In genomic region chr15:84653584-84653909, GRCh38 we compare ENCODE assay signal across 8 cellular contexts. TPM values are rescaled to one million over a fixed set of nuclear protein-coding genes. Genes with fewer than 3 reads are reported as not detected.
DNase-seq lines count a peak whose midpoint lies in the region; ATAC-seq, FAIRE-seq and TF ChIP-seq lines count a peak whose summit lies in the region.

No MANE protein-coding gene starts in this region.

- peaks cover 17% of the 10 kb centered on the region for H3K4me1 ChIP-seq in cardiac muscle cell (ENCODE audit: low read depth)
- peaks cover 15% of the 10 kb centered on the region for H3K4me1 ChIP-seq in GM12878 (ENCODE audit: control insufficient read depth, insufficient read depth, low read length)
- H3K4me1 ChIP-seq in mesenchymal stem cell (ENCODE audit: control insufficient read depth, insufficient read depth, low read depth, low read length) = peaks cover 22% of the 10 kb centered on the region
- peaks cover 5 to 21% of the 10 kb centered on the region in 2 donors for H3K4me1 ChIP-seq in uterus

- FAIRE-seq in GM12878 (lab: Jason Lieb, UNC) = no peak

- H3K27ac ChIP-seq in cardiac muscle cell (peak overlapping the region; percentile 92), GM12878 (ENCODE audit: control insufficient read depth, insufficient read depth) (peak overlapping the region; percentile 64), mesenchymal stem cell (ENCODE audit: low read length, poor library complexity, severe bottlenecking) (peak overlapping the region; percentile 84), uterus (peak overlapping the region; percentile 89)

- RAD21 ChIA-PET in GM12878 (lab: Charles Lee; ENCODE audit: unreplicated experiment) = interaction anchor here (0.7 to 2.8 kb wide), 14 partner anchors 16 to 275 kb away, joined by 3 to 14 read pairs (median 3); no protein-coding TSS in a partner anchor

- H2AK5ac ChIP-seq in mesenchymal stem cell (ENCODE audit: low read length, severe bottlenecking) = peak overlapping the region; percentile 88

- no peak for TF ChIP-seq RAD21 in GM12878 (IDR thresholded peaks at IDR 0.05; ENCODE audit: insufficient read depth, low read depth, low read length)

- H4K20me1 ChIP-seq in GM12878 (ENCODE audit: control insufficient read depth, insufficient read depth) = no peaks in the 10 kb centered on the region; the same call in 1 of the 2 replicates

- no peak overlapping the region for H2BK15ac ChIP-seq in mesenchymal stem cell (ENCODE audit: low read depth, poor library complexity, severe bottlenecking)

- H3K4ac ChIP-seq in mesenchymal stem cell (ENCODE audit: low read depth in 1 of 2, low read length in 2 of 2) = peak overlapping the region; percentile 6 to 86

- no peak for TF ChIP-seq CTCF in cardiac muscle cell (IDR thresholded peaks at IDR 0.05; ENCODE audit: low read depth, low read length)
- no peak for TF ChIP-seq CTCF in GM12878 (IDR thresholded peaks at IDR 0.05 in 2 of 3, conservative IDR thresholded peaks at IDR 0.05 in 1 of 3; ENCODE audit: control insufficient read depth in 2 of 3, extremely low read depth in 1 of 3, insufficient read depth in 1 of 3, low read depth in 3 of 3, low read length in 3 of 3)
- no peak for TF ChIP-seq CTCF in uterus (IDR thresholded peaks at IDR 0.05)

- no peak overlapping the region for H3K23ac ChIP-seq in mesenchymal stem cell (ENCODE audit: low read length in 2 of 2)

- H3K9me3 ChIP-seq in cardiac muscle cell (ENCODE audit: low read depth) = no peaks in the 10 kb centered on the region
- no peaks in the 10 kb centered on the region for H3K9me3 ChIP-seq in GM12878 (replicated peaks; ENCODE audit: control insufficient read depth, insufficient read depth, low read length)
- H3K9me3 ChIP-seq in mesenchymal stem cell (ENCODE audit: control insufficient read depth, low read length) = no peaks in the 10 kb centered on the region
- no peaks in the 10 kb centered on the region for H3K9me3 ChIP-seq in uterus

- peaks cover 24% of the 10 kb centered on the region for H3K79me1 ChIP-seq in mesenchymal stem cell (replicated peaks; ENCODE audit: low read length, poor library complexity, severe bottlenecking)

- H4K91ac ChIP-seq in mesenchymal stem cell (ENCODE audit: low read length) = peak overlapping the region; percentile 86

- BruUV-seq in GM12878 (replicated peaks; lab: Mats Ljungman, UMichigan) = TSS peak; percentile 91

- peaks cover 8% of the 10 kb centered on the region for H3K79me2 ChIP-seq in GM12878 (ENCODE audit: control insufficient read depth, insufficient read depth, low read length)

- TF ChIP-seq EP300 in GM12878 (IDR thresholded peaks at IDR 0.05; ENCODE audit: borderline replicate concordance in 1 of 2, control insufficient read depth in 1 of 2, low read depth in 2 of 2, low read length in 2 of 2) = no peak

- in situ Hi-C loops in GM12878 (cut with MboI) = no loop called here

- no peak overlapping the region for H2BK12ac ChIP-seq in mesenchymal stem cell (ENCODE audit: low read length in 2 of 2)

- ATAC-seq in Right ventricle myocardium superior (ENCODE audit: poor library complexity) (no peak), GM12878 (no peak), GM21737 (IDR thresholded peaks at IDR 0.05; ENCODE audit: unreplicated experiment) (no peak)

- TF ChIP-seq POLR2A in GM12878 (IDR thresholded peaks at IDR 0.05; ENCODE audit: low read depth, low read length) (no peak), uterus (IDR thresholded peaks at IDR 0.05) (no peak)

- H3K4me3 ChIP-seq in cardiac muscle cell (peak overlapping the region; percentile 69), GM12878 (peak overlapping the region; percentile 84), mesenchymal stem cell (ENCODE audit: insufficient read depth in 1 of 2, low read depth in 1 of 2, low read length in 2 of 2) (peak overlapping the region; percentile 95 to 97), uterus (peak overlapping the region; percentile 85 to 89)

- SMC1A ChIA-PET in GM12878 (lab: Charles Lee; ENCODE audit: uncharacterized antibody, unreplicated experiment) = interaction anchor here (1.0 to 2.1 kb wide), 11 partner anchors 15 to 225 kb away, joined by 3 to 6 read pairs (median 3); partner anchors contain the start of gene ZSCAN2

- WGBS in GM12878 (ENCODE audit: insufficient coverage, insufficient replicate concordance, low lambda C conversion rate, missing lambda C conversion rate) = 2% methylated on average over 7 of the region's 7 CpGs
- WGBS in mesenchymal stem cell = 47% methylated on average over 7 of the region's 7 CpGs

- H4K8ac ChIP-seq in mesenchymal stem cell (ENCODE audit: low read length) = peak overlapping the region; percentile 97

- H2BK5ac ChIP-seq in mesenchymal stem cell (ENCODE audit: low read depth, low read length, poor library complexity, severe bottlenecking) = no peak overlapping the region

- H2AFZ ChIP-seq in GM12878 (ENCODE audit: control insufficient read depth, low read depth, low read length) = peak overlapping the region; percentile 93
- H2AFZ ChIP-seq in mesenchymal stem cell (ENCODE audit: low read depth, low read length) = peak overlapping the region; percentile 94

- POLR2A ChIA-PET in GM12878 (lab: Charles Lee) = interaction anchor here (0.5 to 1.2 kb wide), 6 partner anchors 23 to 1700 kb away, joined by 3 to 6 read pairs (median 4); partner anchors contain the start of gene SEC11A

- peak overlapping the region; percentile 95 to 99 for H3K18ac ChIP-seq in mesenchymal stem cell (ENCODE audit: low read depth in 1 of 2, low read length in 2 of 2)

- peak overlapping the region; percentile 83 for H3K9ac ChIP-seq in GM12878 (ENCODE audit: control insufficient read depth, insufficient read depth, low read length)
- peak overlapping the region; percentile 95 for H3K9ac ChIP-seq in mesenchymal stem cell (ENCODE audit: low read length)

- DNase-seq in cardiac muscle cell (ENCODE audit: low read depth in 1 of 2, low spot score in 1 of 2) (no peak), Right ventricle myocardium superior (no peak), GM12878 (ENCODE audit: low read depth, low spot score) (no peak), mesenchymal stem cell (no peak), uterus (no peak), NCI-H1105 (lab: John Stamatoyannopoulos, UW) (no peak), hypothalamus (lab: John Stamatoyannopoulos, UW) (no peak)

- no peak overlapping the region for H3K14ac ChIP-seq in mesenchymal stem cell (ENCODE audit: low read length in 2 of 2)

- peaks cover 16% of the 10 kb centered on the region for H3K36me3 ChIP-seq in cardiac muscle cell
- peaks cover 1 to 16% of the 10 kb centered on the region in 2 experiments for H3K36me3 ChIP-seq in GM12878 (ENCODE audit: control insufficient read depth in 2 of 2, insufficient read depth in 2 of 2, low read length in 1 of 2)
- peaks cover 29 to 34% of the 10 kb centered on the region in 2 experiments for H3K36me3 ChIP-seq in mesenchymal stem cell (ENCODE audit: control insufficient read depth in 1 of 2, insufficient read depth in 2 of 2, low read depth in 1 of 2, low read length in 2 of 2)
- H3K36me3 ChIP-seq in uterus = no peaks in the 10 kb centered on the region

- CTCF ChIA-PET in GM12878 (lab: Yijun Ruan, JAX) = interaction anchor here (0.7 to 3.4 kb wide), 20 partner anchors 10 to 289 kb away, joined by 3 to 23 read pairs (median 4); partner anchors contain the start of gene SEC11A

- H3K4me2 ChIP-seq in GM12878 (ENCODE audit: control insufficient read depth, insufficient read depth) = peak overlapping the region; percentile 95
- peak overlapping the region; percentile 90 for H3K4me2 ChIP-seq in mesenchymal stem cell (ENCODE audit: low read length, poor library complexity, severe bottlenecking)

- intact Hi-C loops in Right ventricle myocardium superior (cut with DNase I) = no loop called here
- intact Hi-C loops in GM12878 (cut with micrococcal nuclease; ENCODE audit: unreplicated experiment) = loop anchor here (5.0 kb wide), 1 partner anchor 51 kb away; the partner anchor contains the start of gene ZSCAN2
- intact Hi-C loops in uterus (cut with DNase I; ENCODE audit: low total_unique reads) = loop anchor here (10.0 kb wide), 2 partner anchors 49 to 271 kb away; partner anchors contain the start of gene ZSCAN2

- H3K27me3 ChIP-seq in cardiac muscle cell = no peaks in the 10 kb centered on the region
- H3K27me3 ChIP-seq in GM12878 (replicated peaks in 1 of 2; ENCODE audit: control insufficient read depth in 2 of 2, insufficient read depth in 2 of 2, low read length in 1 of 2) = no peaks in the 10 kb centered on the region
- no peaks in the 10 kb centered on the region for H3K27me3 ChIP-seq in mesenchymal stem cell (ENCODE audit: control insufficient read depth in 1 of 2, insufficient read depth in 1 of 2, low read length in 2 of 2)
- H3K27me3 ChIP-seq in uterus = no peaks in the 10 kb centered on the region

- no peak overlapping the region for H2BK120ac ChIP-seq in mesenchymal stem cell (ENCODE audit: low read depth, low read length)

RNA-seq across cellular contexts. Expression of gene WDR73, which starts 0.5 kb away (rescaled TPM):
- 25.0 and 31.8 TPM in 2 replicates for total RNA-seq in cardiac muscle cell
- 39.6 and 50.4 TPM in 2 replicates for polyA plus RNA-seq in cardiac muscle cell
- 13.7 TPM for total RNA-seq in Right ventricle myocardium superior
- 44.1 and 50.6 TPM in 2 replicates for total RNA-seq in GM12878 (2013; cell fraction: nucleolus; rRNA removed)
- total RNA-seq in GM12878 (2014; rRNA removed) = 15.4 and 16.4 TPM in 2 replicates
- 11.5 and 14.9 TPM in 2 replicates for total RNA-seq in GM12878 (2014; rRNA removed; fragmentation: Illumina TruSeq; extraction: Trizol)
- 13.6 and 21.6 TPM in 2 replicates for total RNA-seq in GM12878 (2021)
- 9.2 TPM for polyA plus RNA-seq in GM12878 (2011; ENCODE audit: low read depth)
- polyA plus RNA-seq in GM12878 (2011; rRNA removed) = 9.6 and 12.0 TPM in 2 replicates
- 13.3 and 16.0 TPM in 2 replicates for polyA plus RNA-seq in GM12878 (2011; cell fraction: cytosol; rRNA removed)
- polyA plus RNA-seq in GM12878 (2011; cell fraction: nucleus; rRNA removed) = 32.3 and 32.5 TPM in 2 replicates
- 12.0 and 12.3 TPM in 2 replicates for polyA plus RNA-seq in GM12878 (2012)
- 17.3 and 17.5 TPM in 2 replicates for polyA plus RNA-seq in GM12878 (2014; fragmentation: Illumina TruSeq; extraction: Trizol)
- 1 to 10 TPM; 4.4 to 7.0 TPM for polyA plus RNA-seq in GM12878 (2014; fragmentation: Nextera tagmentation; extraction: Ambion mirVana)
- 19.9 and 20.3 TPM in 2 replicates for polyA plus RNA-seq in GM12878 (2014; rRNA removed)
- 10 to 100 TPM; 25.4 to 25.6 TPM for polyA plus RNA-seq in GM12878 (2016; fragmentation: Nextera tagmentation; extraction: Ambion mirVana)
- polyA minus RNA-seq in GM12878 (2011; rRNA and poly(A)+ RNA removed) = 14.2 and 14.5 TPM in 2 replicates
- polyA minus RNA-seq in GM12878 (2011; cell fraction: cytosol; rRNA and poly(A)+ RNA removed) = 4.0 and 5.3 TPM in 2 replicates
- 8.2 and 9.9 TPM in 2 replicates for polyA minus RNA-seq in GM12878 (2011; cell fraction: nucleus; rRNA and poly(A)+ RNA removed)
- polyA plus RNA-seq in mesenchymal stem cell (2013, experiment 1 of 2) = 13.9 TPM
- polyA plus RNA-seq in mesenchymal stem cell (2013, experiment 2 of 2) = 13.7 TPM
- 10 to 100 TPM; 14.4 to 54.3 (median 39.3) TPM for total RNA-seq in uterus

RNA-seq across cellular contexts. Expression of gene NMB, which starts 4.5 kb away (rescaled TPM):
- total RNA-seq in cardiac muscle cell = 4.1 and 6.4 TPM in 2 replicates
- polyA plus RNA-seq in cardiac muscle cell = 5.9 and 9.0 TPM in 2 replicates
- total RNA-seq in Right ventricle myocardium superior = 1.9 TPM
- 0.73 TPM in 1 of 2 replicates, not detected in the other for total RNA-seq in GM12878 (2013; cell fraction: nucleolus; rRNA removed)
- 2.5 and 4.1 TPM in 2 replicates for total RNA-seq in GM12878 (2014; rRNA removed)
- 0.67 and 1.8 TPM in 2 replicates for total RNA-seq in GM12878 (2014; rRNA removed; fragmentation: Illumina TruSeq; extraction: Trizol)
- 1.3 and 2.8 TPM in 2 replicates for total RNA-seq in GM12878 (2021)
- not detected for polyA plus RNA-seq in GM12878 (2011; ENCODE audit: low read depth)
- 0.62 and 0.76 TPM in 2 replicates for polyA plus RNA-seq in GM12878 (2011; rRNA removed)
- 0.79 and 1.3 TPM in 2 replicates for polyA plus RNA-seq in GM12878 (2011; cell fraction: cytosol; rRNA removed)
- 0.85 and 0.97 TPM in 2 replicates for polyA plus RNA-seq in GM12878 (2011; cell fraction: nucleus; rRNA removed)
- 1.0 and 1.7 TPM in 2 replicates for polyA plus RNA-seq in GM12878 (2012)
- polyA plus RNA-seq in GM12878 (2014; fragmentation: Illumina TruSeq; extraction: Trizol) = 0.76 and 0.81 TPM in 2 replicates
- under 1 TPM; 0.32 to 0.91 TPM for polyA plus RNA-seq in GM12878 (2014; fragmentation: Nextera tagmentation; extraction: Ambion mirVana)
- 2.9 and 3.6 TPM in 2 replicates for polyA plus RNA-seq in GM12878 (2014; rRNA removed)
- 1 to 10 TPM; 2.2 to 2.7 TPM for polyA plus RNA-seq in GM12878 (2016; fragmentation: Nextera tagmentation; extraction: Ambion mirVana)
- 0.26 TPM in 1 of 2 replicates, not detected in the other for polyA minus RNA-seq in GM12878 (2011; rRNA and poly(A)+ RNA removed)
- not detected in 2 replicates for polyA minus RNA-seq in GM12878 (2011; cell fraction: cytosol; rRNA and poly(A)+ RNA removed)
- polyA minus RNA-seq in GM12878 (2011; cell fraction: nucleus; rRNA and poly(A)+ RNA removed) = 0.24 TPM in 1 of 2 replicates, not detected in the other
- 4.5 TPM for polyA plus RNA-seq in mesenchymal stem cell (2013, experiment 1 of 2)
- 4.7 TPM for polyA plus RNA-seq in mesenchymal stem cell (2013, experiment 2 of 2)
- 10 to 100 TPM in 1 of 4 donors, 1 to 10 TPM in 3; 3.1 to 10.5 (median 7.4) TPM for total RNA-seq in uterus

RNA-seq across cellular contexts. Expression of gene ZSCAN2, which starts 52.7 kb away (rescaled TPM):
- 24.4 and 38.3 TPM in 2 replicates for total RNA-seq in cardiac muscle cell
- 24.8 and 28.1 TPM in 2 replicates for polyA plus RNA-seq in cardiac muscle cell
- total RNA-seq in Right ventricle myocardium superior = 6.2 TPM
- total RNA-seq in GM12878 (2013; cell fraction: nucleolus; rRNA removed) = 19.5 and 20.1 TPM in 2 replicates
- total RNA-seq in GM12878 (2014; rRNA removed) = 10.6 and 13.2 TPM in 2 replicates
- total RNA-seq in GM12878 (2014; rRNA removed; fragmentation: Illumina TruSeq; extraction: Trizol) = 8.0 and 9.5 TPM in 2 replicates
- total RNA-seq in GM12878 (2021) = 9.1 and 11.3 TPM in 2 replicates
- 4.4 TPM for polyA plus RNA-seq in GM12878 (2011; ENCODE audit: low read depth)
- 8.5 and 11.5 TPM in 2 replicates for polyA plus RNA-seq in GM12878 (2011; rRNA removed)
- polyA plus RNA-seq in GM12878 (2011; cell fraction: cytosol; rRNA removed) = 9.3 and 12.2 TPM in 2 replicates
- 8.5 and 11.6 TPM in 2 replicates for polyA plus RNA-seq in GM12878 (2011; cell fraction: nucleus; rRNA removed)
- 6.6 and 9.2 TPM in 2 replicates for polyA plus RNA-seq in GM12878 (2012)
- 5.5 and 7.6 TPM in 2 replicates for polyA plus RNA-seq in GM12878 (2014; fragmentation: Illumina TruSeq; extraction: Trizol)
- polyA plus RNA-seq in GM12878 (2014; fragmentation: Nextera tagmentation; extraction: Ambion mirVana) = 1 to 10 TPM; 2.7 to 3.0 TPM
- polyA plus RNA-seq in GM12878 (2014; rRNA removed) = 12.2 and 13.4 TPM in 2 replicates
- 1 to 10 TPM; 7.0 to 7.6 TPM for polyA plus RNA-seq in GM12878 (2016; fragmentation: Nextera tagmentation; extraction: Ambion mirVana)
- polyA minus RNA-seq in GM12878 (2011; rRNA and poly(A)+ RNA removed) = 10.1 and 12.7 TPM in 2 replicates
- 2.3 and 6.1 TPM in 2 replicates for polyA minus RNA-seq in GM12878 (2011; cell fraction: cytosol; rRNA and poly(A)+ RNA removed)
- 5.3 and 10.5 TPM in 2 replicates for polyA minus RNA-seq in GM12878 (2011; cell fraction: nucleus; rRNA and poly(A)+ RNA removed)
- 9.3 TPM for polyA plus RNA-seq in mesenchymal stem cell (2013, experiment 1 of 2)
- polyA plus RNA-seq in mesenchymal stem cell (2013, experiment 2 of 2) = 9.2 TPM
- total RNA-seq in uterus = 10 to 100 TPM in 1 of 4 donors, 1 to 10 TPM in 2, under 1 TPM in 1; 0.59 to 30.0 (median 5.3) TPM
